ENCODE assay signal across 1 cellular context in the genomic region with DNA sequence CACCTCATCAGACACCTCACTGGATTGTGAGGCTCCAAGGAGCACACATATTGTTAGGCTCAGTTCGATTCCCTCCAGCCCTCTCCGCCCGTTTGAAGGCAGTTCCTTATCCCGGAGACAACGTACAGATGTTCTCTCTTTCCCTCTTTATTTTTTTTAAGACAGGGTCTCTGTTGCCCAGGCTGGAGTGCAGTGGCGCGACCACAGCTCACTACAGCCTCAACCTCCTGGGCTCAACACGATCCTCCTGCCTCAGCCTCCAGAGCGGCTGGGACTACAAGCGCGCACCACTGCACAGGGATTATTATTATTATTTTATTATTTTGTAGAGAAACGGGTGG.
TF ChIP-seq lines count a peak whose summit lies in the region.

No MANE protein-coding gene starts in this region.

TF ChIP-seq in WTC11, 78 proteins besides CTCF, POLR2A, EP300 and RAD21 (continued from another document):
- TF ChIP-seq, protein P1, sequence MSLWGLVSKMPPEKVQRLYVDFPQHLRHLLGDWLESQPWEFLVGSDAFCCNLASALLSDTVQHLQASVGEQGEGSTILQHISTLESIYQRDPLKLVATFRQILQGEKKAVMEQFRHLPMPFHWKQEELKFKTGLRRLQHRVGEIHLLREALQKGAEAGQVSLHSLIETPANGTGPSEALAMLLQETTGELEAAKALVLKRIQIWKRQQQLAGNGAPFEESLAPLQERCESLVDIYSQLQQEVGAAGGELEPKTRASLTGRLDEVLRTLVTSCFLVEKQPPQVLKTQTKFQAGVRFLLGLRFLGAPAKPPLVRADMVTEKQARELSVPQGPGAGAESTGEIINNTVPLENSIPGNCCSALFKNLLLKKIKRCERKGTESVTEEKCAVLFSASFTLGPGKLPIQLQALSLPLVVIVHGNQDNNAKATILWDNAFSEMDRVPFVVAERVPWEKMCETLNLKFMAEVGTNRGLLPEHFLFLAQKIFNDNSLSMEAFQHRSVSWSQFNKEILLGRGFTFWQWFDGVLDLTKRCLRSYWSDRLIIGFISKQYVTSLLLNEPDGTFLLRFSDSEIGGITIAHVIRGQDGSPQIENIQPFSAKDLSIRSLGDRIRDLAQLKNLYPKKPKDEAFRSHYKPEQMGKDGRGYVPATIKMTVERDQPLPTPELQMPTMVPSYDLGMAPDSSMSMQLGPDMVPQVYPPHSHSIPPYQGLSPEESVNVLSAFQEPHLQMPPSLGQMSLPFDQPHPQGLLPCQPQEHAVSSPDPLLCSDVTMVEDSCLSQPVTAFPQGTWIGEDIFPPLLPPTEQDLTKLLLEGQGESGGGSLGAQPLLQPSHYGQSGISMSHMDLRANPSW (CRISPR knock-in tag; conservative IDR thresholded peaks at IDR 0.05; ENCODE audit: low read depth), result no peak
- no peak for TF ChIP-seq NR1H2 (CRISPR knock-in tag; IDR thresholded peaks at IDR 0.05)
- TF ChIP-seq JUN (CRISPR knock-in tag; IDR thresholded peaks at IDR 0.05), result no peak
- no peak for TF ChIP-seq TEAD4 (CRISPR knock-in tag; IDR thresholded peaks at IDR 0.05)
- no peak for TF ChIP-seq FOXK1 (CRISPR knock-in tag; IDR thresholded peaks at IDR 0.05)
- peak; percentile 65; the same call in 1 of the 2 replicates for TF ChIP-seq GTF2I (CRISPR knock-in tag; conservative IDR thresholded peaks at IDR 0.05)
- TF ChIP-seq RELA (CRISPR knock-in tag; IDR thresholded peaks at IDR 0.05; ENCODE audit: borderline replicate concordance), result no peak
